In the genomic region with DNA sequence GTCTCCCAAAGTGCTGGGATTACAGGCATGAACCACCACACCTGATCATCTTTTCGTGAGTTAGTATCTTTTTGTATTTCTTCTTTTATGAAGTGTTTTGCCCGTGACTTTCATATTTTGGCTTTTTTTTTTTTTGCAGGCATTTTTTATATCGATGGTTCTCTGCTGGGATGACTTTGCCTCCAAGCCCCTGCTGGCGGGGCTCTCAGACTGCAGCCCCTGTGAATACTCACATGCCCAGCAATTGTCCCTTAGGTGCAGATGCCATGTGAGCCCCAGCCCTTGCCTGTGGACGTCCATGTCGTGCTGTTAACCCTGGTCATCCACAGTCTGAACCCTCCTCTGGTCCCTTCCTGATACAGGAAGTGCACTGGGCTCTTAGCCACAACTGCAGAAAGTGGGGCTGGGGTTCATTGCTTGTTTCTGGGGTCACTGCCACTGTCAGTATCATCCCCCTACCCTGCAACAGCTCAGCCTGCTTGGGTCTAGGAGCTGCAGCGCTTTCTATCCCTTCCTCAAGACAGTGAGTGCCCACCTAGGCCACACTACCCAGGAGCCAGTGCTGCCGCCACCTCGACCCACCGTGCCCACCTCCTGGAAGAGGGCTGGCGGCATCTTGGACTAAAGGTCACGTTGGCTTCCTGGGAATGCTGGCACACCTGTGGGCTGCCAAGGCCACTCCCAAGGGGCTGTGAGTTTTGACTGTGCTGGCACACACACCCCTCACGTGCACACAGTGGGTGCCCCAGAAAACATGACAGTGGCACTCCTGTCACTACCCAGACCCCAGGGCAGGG, we compare ENCODE assay signal across 1 cellular context.
TF ChIP-seq lines count a peak whose summit lies in the region.

No MANE protein-coding gene starts in this region.

TF ChIP-seq in HepG2, 621 proteins besides CTCF, POLR2A, EP300 and RAD21:
- TF ChIP-seq SNAPC2 (CRISPR knock-in tag; IDR thresholded peaks at IDR 0.05) (no peak), ZMYM4 (CRISPR knock-in tag; IDR thresholded peaks at IDR 0.05) (no peak), NFKBIZ (CRISPR knock-in tag; IDR thresholded peaks at IDR 0.05) (no peak), ZNF761 (CRISPR knock-in tag; conservative IDR thresholded peaks at IDR 0.05) (no peak), ZNF253 (CRISPR knock-in tag; IDR thresholded peaks at IDR 0.05; ENCODE audit: borderline replicate concordance) (no peak), ZNF296 (CRISPR knock-in tag; conservative IDR thresholded peaks at IDR 0.05) (no peak), TSC22D2 (CRISPR knock-in tag; IDR thresholded peaks at IDR 0.05; ENCODE audit: borderline replicate concordance) (no peak), MAFG (CRISPR knock-in tag; IDR thresholded peaks at IDR 0.05) (no peak), SCMH1 (CRISPR knock-in tag; IDR thresholded peaks at IDR 0.05; ENCODE audit: borderline replicate concordance) (no peak), ZNF543 (CRISPR knock-in tag; IDR thresholded peaks at IDR 0.05) (no peak), TBL1XR1 (IDR thresholded peaks at IDR 0.05; ENCODE audit: borderline replicate concordance, low read length, partially characterized antibody) (no peak), ZNF773 (CRISPR knock-in tag; IDR thresholded peaks at IDR 0.05; ENCODE audit: borderline replicate concordance) (no peak), SRF (IDR thresholded peaks at IDR 0.05; ENCODE audit: low read depth, low read length) (no peak), PCBP1 (IDR thresholded peaks at IDR 0.05; ENCODE audit: borderline replicate concordance, low read depth, low read length) (no peak), NFIB (CRISPR knock-in tag; IDR thresholded peaks at IDR 0.05; ENCODE audit: borderline replicate concordance) (no peak), CBFB (CRISPR knock-in tag; IDR thresholded peaks at IDR 0.05) (no peak), NFYB (CRISPR knock-in tag; IDR thresholded peaks at IDR 0.05) (no peak)
- TF ChIP-seq, protein P1, sequence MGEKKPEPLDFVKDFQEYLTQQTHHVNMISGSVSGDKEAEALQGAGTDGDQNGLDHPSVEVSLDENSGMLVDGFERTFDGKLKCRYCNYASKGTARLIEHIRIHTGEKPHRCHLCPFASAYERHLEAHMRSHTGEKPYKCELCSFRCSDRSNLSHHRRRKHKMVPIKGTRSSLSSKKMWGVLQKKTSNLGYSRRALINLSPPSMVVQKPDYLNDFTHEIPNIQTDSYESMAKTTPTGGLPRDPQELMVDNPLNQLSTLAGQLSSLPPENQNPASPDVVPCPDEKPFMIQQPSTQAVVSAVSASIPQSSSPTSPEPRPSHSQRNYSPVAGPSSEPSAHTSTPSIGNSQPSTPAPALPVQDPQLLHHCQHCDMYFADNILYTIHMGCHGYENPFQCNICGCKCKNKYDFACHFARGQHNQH (CRISPR knock-in tag; IDR thresholded peaks at IDR 0.05), result no peak
- TF ChIP-seq, protein P2, sequence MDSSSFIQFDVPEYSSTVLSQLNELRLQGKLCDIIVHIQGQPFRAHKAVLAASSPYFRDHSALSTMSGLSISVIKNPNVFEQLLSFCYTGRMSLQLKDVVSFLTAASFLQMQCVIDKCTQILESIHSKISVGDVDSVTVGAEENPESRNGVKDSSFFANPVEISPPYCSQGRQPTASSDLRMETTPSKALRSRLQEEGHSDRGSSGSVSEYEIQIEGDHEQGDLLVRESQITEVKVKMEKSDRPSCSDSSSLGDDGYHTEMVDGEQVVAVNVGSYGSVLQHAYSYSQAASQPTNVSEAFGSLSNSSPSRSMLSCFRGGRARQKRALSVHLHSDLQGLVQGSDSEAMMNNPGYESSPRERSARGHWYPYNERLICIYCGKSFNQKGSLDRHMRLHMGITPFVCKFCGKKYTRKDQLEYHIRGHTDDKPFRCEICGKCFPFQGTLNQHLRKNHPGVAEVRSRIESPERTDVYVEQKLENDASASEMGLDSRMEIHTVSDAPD (CRISPR knock-in tag; IDR thresholded peaks at IDR 0.05), result no peak
